In the genomic region with DNA sequence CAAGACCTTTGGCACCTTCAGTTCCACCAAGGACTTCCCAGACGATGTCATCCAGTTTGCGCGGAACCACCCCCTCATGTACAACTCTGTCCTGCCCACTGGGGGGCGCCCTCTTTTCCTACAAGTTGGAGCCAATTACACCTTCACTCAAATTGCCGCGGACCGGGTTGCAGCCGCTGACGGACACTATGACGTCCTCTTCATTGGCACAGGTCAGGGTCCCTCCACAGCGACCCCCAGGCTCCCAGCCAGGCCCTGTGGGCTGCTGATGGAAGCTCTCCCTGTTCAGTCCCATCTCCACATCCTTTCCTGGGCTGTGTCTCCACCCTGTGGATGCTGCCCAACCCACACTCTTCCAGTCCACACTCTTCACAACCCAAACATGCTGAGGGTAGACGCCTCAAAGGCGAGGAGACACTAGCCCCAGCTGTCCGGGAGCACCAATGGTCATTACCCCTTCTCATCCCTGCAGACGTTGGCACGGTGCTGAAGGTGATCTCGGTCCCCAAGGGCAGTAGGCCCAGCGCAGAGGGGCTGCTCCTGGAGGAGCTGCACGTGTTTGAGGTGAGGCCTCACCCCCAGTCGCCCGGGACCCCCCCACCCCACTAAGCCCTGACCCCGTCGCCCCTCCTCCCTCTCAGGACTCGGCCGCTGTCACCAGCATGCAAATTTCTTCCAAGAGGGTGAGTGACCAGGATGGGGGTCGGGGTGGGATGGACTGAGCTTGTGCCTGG, we compare ENCODE assay signal across 1 cellular context.
A peak's percentile ranks its signal among the peaks of the same experiment; 100 is the strongest.
TF ChIP-seq lines count a peak whose summit lies in the region.

No MANE protein-coding gene starts in this region.

TF ChIP-seq in K562, 482 proteins besides CTCF, POLR2A, EP300 and RAD21 (continued from another document):
- no peak for TF ChIP-seq CREB1 (IDR thresholded peaks at IDR 0.05)
- peak; percentile 26; the same call in 1 of the 2 replicates for TF ChIP-seq CREB1 (CRISPR knock-in tag; IDR thresholded peaks at IDR 0.05)
- no peak for TF ChIP-seq ILK (tag; IDR thresholded peaks at IDR 0.05; ENCODE audit: borderline replicate concordance, low read depth)
- no peak for TF ChIP-seq CSDE1 (IDR thresholded peaks at IDR 0.05)
- TF ChIP-seq ATF1 (CRISPR knock-in tag; IDR thresholded peaks at IDR 0.05): no peak
- peak; percentile 49; the same call in 1 of the 2 replicates for TF ChIP-seq ATF1 (tag; IDR thresholded peaks at IDR 0.05)
